Comparison of ENCODE assay signal across 8 cellular contexts in the genomic region with DNA sequence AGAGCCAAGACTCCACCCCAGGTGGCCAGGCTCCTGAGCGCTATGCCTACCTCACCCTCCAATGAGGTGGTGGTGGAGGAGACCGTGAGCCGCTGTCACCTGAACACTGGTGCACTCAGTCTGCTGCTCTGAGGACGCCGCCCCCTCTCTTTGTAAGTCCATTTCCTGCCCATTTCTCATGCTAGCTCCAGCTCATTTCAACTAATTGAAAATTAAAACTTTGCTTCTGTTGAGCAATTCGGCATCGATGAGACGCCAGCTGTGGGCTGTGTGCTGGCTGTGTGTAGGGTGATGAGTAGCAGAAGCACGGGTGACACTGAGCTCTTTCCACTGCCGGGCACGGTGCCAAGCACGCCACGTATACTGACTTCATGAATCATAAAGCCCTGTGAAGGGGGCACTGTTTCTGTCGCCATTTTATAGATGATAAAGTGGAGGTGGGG. TPM values are rescaled to one million over a fixed set of nuclear protein-coding genes. Genes with fewer than 3 reads are reported as not detected.
DNase-seq lines count a peak whose midpoint lies in the region; ATAC-seq, FAIRE-seq and TF ChIP-seq lines count a peak whose summit lies in the region.

No MANE protein-coding gene starts in this region.

- TF ChIP-seq POLR2A in uterus (IDR thresholded peaks at IDR 0.05), result no peak

- no peak overlapping the region for H3K9ac ChIP-seq in rectal smooth muscle tissue (ENCODE audit: low read length)

- 45 to 74% (median 47%) methylated on average over 14 of the region's 14 CpGs for WGBS in small intestine, 3 donors

- no peak overlapping the region for H3K4me3 ChIP-seq in BJ (ENCODE audit: low read depth, low read length)
- H3K4me3 ChIP-seq in rectal smooth muscle tissue (ENCODE audit: low read length), result peak overlapping the region; percentile 22
- no peak overlapping the region for H3K4me3 ChIP-seq in uterus
- H3K4me3 ChIP-seq in small intestine (ENCODE audit: low read depth in 1 of 2, low read length in 2 of 2), result no peak overlapping the region

- H3K9me3 ChIP-seq in uterus (no peaks in the 10 kb centered on the region), small intestine (ENCODE audit: control insufficient read depth, low read depth) (no peaks in the 10 kb centered on the region)

- H3K4me1 ChIP-seq in rectal smooth muscle tissue (ENCODE audit: control insufficient read depth, insufficient read depth, low read length) (peaks cover 3% of the 10 kb centered on the region), uterus (peaks cover 0 to 11% of the 10 kb centered on the region in 2 donors), small intestine (ENCODE audit: control insufficient read depth in 2 of 2, insufficient read depth in 1 of 2, low read depth in 1 of 2, low read length in 1 of 2) (peaks cover 0 to 3% of the 10 kb centered on the region in 2 donors)

- CTCF ChIA-PET in BJ (lab: Yijun Ruan, JAX), result interaction anchor here (0.6 to 1.4 kb wide), 5 partner anchors 8 to 43 kb away, joined by 3 to 6 read pairs (median 3); no protein-coding TSS in a partner anchor

- DNase-seq in BJ (ENCODE audit: low read depth), result peak; percentile 31
- DNase-seq in NCI-H1436 (lab: John Stamatoyannopoulos, UW), result peak; percentile 67
- peak; percentile 91 for DNase-seq in activated CD8-positive, alpha-beta memory T cell treated with anti-CD3 and anti-CD28 coated beads, Interleukin-2, amount 50 U/mL, for 24 hours (ENCODE audit: extremely low read depth)
- peak; percentile 72 to 81 for DNase-seq in uterus
- DNase-seq in OCI-M2 (lab: John Stamatoyannopoulos, UW; ENCODE audit: unreplicated experiment), result no peak
- DNase-seq in small intestine, result no peak

- ATAC-seq in esophagus mucosa, result peak; percentile 36

- H3K36me3 ChIP-seq in BJ (ENCODE audit: control insufficient read depth, insufficient read depth, low read length), result no peaks in the 10 kb centered on the region
- H3K36me3 ChIP-seq in rectal smooth muscle tissue (ENCODE audit: control insufficient read depth, insufficient read depth, low read length), result no peaks in the 10 kb centered on the region
- no peaks in the 10 kb centered on the region for H3K36me3 ChIP-seq in uterus
- peaks cover 3 to 5% of the 10 kb centered on the region in 2 donors for H3K36me3 ChIP-seq in small intestine (ENCODE audit: control insufficient read depth in 2 of 2, insufficient read depth in 2 of 2, low read length in 2 of 2)

- H3K27ac ChIP-seq in rectal smooth muscle tissue (ENCODE audit: low read depth, low read length), result no peak overlapping the region
- H3K27ac ChIP-seq in uterus, result peak overlapping the region; percentile 83 to 90
- peak overlapping the region in 1 of 2 donors; percentile 79 for H3K27ac ChIP-seq in small intestine (ENCODE audit: low read depth in 1 of 2, low read length in 1 of 2)

- no peak for FAIRE-seq in small intestine (lab: Jason Lieb, UNC)

- TF ChIP-seq CTCF in BJ (IDR thresholded peaks at IDR 0.05; ENCODE audit: insufficient read depth, low read depth, low read length) (no peak), uterus (IDR thresholded peaks at IDR 0.05) (no peak)

- POLR2A ChIA-PET in BJ (lab: Charles Lee), result no interaction called here

- intact Hi-C loops in uterus (cut with DNase I; ENCODE audit: low total_unique reads), result no loop called here

- H3K27me3 ChIP-seq in BJ (ENCODE audit: control insufficient read depth, insufficient read depth, low read length) (no peaks in the 10 kb centered on the region), rectal smooth muscle tissue (ENCODE audit: control insufficient read depth, insufficient read depth, low read length) (no peaks in the 10 kb centered on the region), uterus (no peaks in the 10 kb centered on the region), small intestine (ENCODE audit: control insufficient read depth in 2 of 2, insufficient read depth in 2 of 2, low read length in 2 of 2) (no peaks in the 10 kb centered on the region)

RNA-seq across cellular contexts. Expression of gene TNFRSF1B, which starts 11.2 kb away (rescaled TPM):
- polyA plus RNA-seq in BJ (2011; rRNA removed), result 0.47 and 0.60 TPM in 2 replicates
- polyA minus RNA-seq in BJ (2011; rRNA and poly(A)+ RNA removed), result 0.26 and 2.2 TPM in 2 replicates
- 4.1 TPM for total RNA-seq in esophagus mucosa
- total RNA-seq in uterus, result 10 to 100 TPM in 3 of 4 donors, 1 to 10 TPM in 1; 8.8 to 53.4 (median 24.2) TPM
- 10 to 100 TPM; 17.2 to 30.4 (median 20.0) TPM for polyA plus RNA-seq in small intestine

RNA-seq across cellular contexts. Expression of gene VPS13D, which starts 51.8 kb away (rescaled TPM):
- 22.3 and 23.1 TPM in 2 replicates for polyA plus RNA-seq in BJ (2011; rRNA removed)
- polyA minus RNA-seq in BJ (2011; rRNA and poly(A)+ RNA removed), result 47.2 and 59.9 TPM in 2 replicates
- total RNA-seq in esophagus mucosa, result 69.4 TPM
- total RNA-seq in uterus, result 100 to 1,000 TPM in 1 of 4 donors, 10 to 100 TPM in 3; 33.2 to 115 (median 56.5) TPM
- 10 to 100 TPM; 15.9 to 21.5 (median 16.2) TPM for polyA plus RNA-seq in small intestine

Comparison
In these comparisons a context has a peak if more than half of its experiments do, and no peak if none do; other contexts are left out.
1. DNase-seq: peak in BJ (single experiment), NCI-H1436 (single experiment), activated CD8-positive, alpha-beta memory T cell treated with anti-CD3 and anti-CD28 coated beads, Interleukin-2, amount 50 U/mL, for 24 hours (single experiment) and uterus (2 of 2); none in OCI-M2 (single experiment) and small intestine (single experiment).